ENCODE assay signal across 11 cellular contexts in the genomic region with DNA sequence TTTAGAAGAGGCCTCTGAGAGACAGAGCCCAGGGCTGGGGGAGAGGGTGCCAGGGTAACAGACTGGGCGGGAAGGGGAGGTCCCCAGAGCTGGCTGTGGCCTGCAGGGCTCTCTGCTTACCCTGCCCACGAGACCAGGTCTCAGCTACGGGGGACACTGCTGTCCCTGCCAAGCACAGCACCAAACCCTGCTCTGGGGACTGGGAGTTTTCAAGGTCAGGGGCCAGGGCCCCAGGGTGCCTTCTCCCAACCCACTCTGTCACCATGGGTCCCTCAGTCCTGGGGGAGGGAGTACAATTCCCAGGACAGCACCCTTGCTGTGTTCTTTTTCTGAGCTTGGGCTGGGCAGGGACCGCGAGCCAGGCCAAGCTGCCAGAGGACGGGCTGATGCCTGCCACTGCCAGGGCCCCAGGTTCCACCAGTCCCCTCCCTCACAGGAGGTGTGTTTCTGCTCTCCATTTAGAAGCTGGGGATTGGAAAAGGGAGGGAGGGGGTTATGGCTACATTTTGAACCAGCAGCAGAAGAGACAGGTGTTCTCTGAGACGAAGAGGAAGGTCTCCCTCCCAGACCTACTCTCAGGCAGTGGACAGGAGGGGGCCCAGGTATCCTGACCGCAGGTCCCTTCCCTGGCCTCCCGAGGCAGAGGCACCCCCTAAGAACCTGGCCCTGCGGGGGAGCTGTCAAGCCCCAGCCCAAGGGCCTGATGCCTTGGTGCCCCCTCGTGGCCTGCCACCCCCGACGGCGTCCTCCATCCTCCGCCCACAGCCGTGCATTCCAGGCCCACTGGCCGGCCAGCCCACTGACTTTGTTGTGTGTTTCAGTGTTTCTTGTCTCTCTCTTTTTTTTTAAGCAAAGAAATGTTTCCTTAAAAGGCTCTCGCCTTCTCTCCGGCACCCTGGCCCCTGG.
DNase-seq lines count a peak whose midpoint lies in the region; ATAC-seq and TF ChIP-seq lines count a peak whose summit lies in the region.
"Had no signal": no experiment of that assay in that cellular context is flagged by ENCODE, and none has a peak within 500 bp of the region (broad histone marks: within the 10 kb centered on the region; RNA-seq: fewer than 3 reads in every experiment).

No MANE protein-coding gene starts in this region.

- H3K27me3 Mint-ChIP-seq in activated CD4-positive, alpha-beta T cell treated with anti-CD3 and anti-CD28 coated beads, Interleukin-2, amount 10 ng/mL, durations not matched to agents 24 days and 14 days = peaks cover 2% of the 10 kb centered on the region

- BruUV-seq in Panc1 (replicated peaks; lab: Mats Ljungman, UMichigan) = no TSS peak

- intact Hi-C loops in Panc1 (cut with micrococcal nuclease; ENCODE audit: unreplicated experiment) (no loop called here), thyroid gland (cut with DNase I) (no loop called here)
- intact Hi-C loops in activated CD4-positive, alpha-beta T cell treated with anti-CD3 and anti-CD28 coated beads, Interleukin-2, amount 10 ng/mL, durations not matched to agents 24 days and 14 days (cut with micrococcal nuclease) = no loop called here

- H3K27ac Mint-ChIP-seq in activated CD4-positive, alpha-beta T cell treated with anti-CD3 and anti-CD28 coated beads, Interleukin-2, amount 10 ng/mL, durations not matched to agents 24 days and 14 days = no peak overlapping the region

- no peak overlapping the region for H3K4me3 Mint-ChIP-seq in activated CD4-positive, alpha-beta T cell treated with anti-CD3 and anti-CD28 coated beads, Interleukin-2, amount 10 ng/mL, durations not matched to agents 24 days and 14 days

- no peaks in the 10 kb centered on the region for H4K20me1 ChIP-seq in fibroblast of lung (ENCODE audit: control insufficient read depth, extremely low read depth, insufficient read depth, low read length)

- H3K36me3 ChIP-seq in Panc1 (ENCODE audit: control insufficient read depth, insufficient read depth, low read length) (no peaks in the 10 kb centered on the region), fibroblast of lung (ENCODE audit: control insufficient read depth, insufficient read depth, low read length) (no peaks in the 10 kb centered on the region), mucosa of stomach (ENCODE audit: control insufficient read depth, insufficient read depth, low read length) (no peaks in the 10 kb centered on the region), thyroid gland (no peaks in the 10 kb centered on the region)

- ATAC-seq in Panc1 (peak; percentile 22; the same call in 1 of the 2 replicates), HG02763 (IDR thresholded peaks at IDR 0.05; ENCODE audit: unreplicated experiment) (no peak)

- H3K9me3 Mint-ChIP-seq in activated CD4-positive, alpha-beta T cell treated with anti-CD3 and anti-CD28 coated beads, Interleukin-2, amount 10 ng/mL, durations not matched to agents 24 days and 14 days = no peaks in the 10 kb centered on the region

- H3K9ac ChIP-seq in fibroblast of lung (ENCODE audit: insufficient read depth, low read length) (no peak overlapping the region), mucosa of stomach (ENCODE audit: low read length) (peak overlapping the region; percentile 28)

- H3K4me1 ChIP-seq in Panc1 (ENCODE audit: control insufficient read depth, insufficient read depth, low read length) (no peaks in the 10 kb centered on the region), fibroblast of lung (ENCODE audit: control insufficient read depth, extremely low read depth, insufficient read depth, low read length) (peaks cover 35% of the 10 kb centered on the region), mucosa of stomach (ENCODE audit: control insufficient read depth, insufficient read depth, low read length) (peaks cover 21% of the 10 kb centered on the region), thyroid gland (peaks cover 96 to 100% of the 10 kb centered on the region in 2 donors)

- H2AFZ ChIP-seq in fibroblast of lung (ENCODE audit: low read length) = no peak overlapping the region

- peak in 1 of 2 donors; percentile 55 for TF ChIP-seq POLR2A in thyroid gland (IDR thresholded peaks at IDR 0.05)

- H3K79me2 ChIP-seq in fibroblast of lung (ENCODE audit: control insufficient read depth, insufficient read depth, low read length) = peaks cover 18% of the 10 kb centered on the region

- H3K27ac ChIP-seq in Panc1 (ENCODE audit: low read length) (no peak overlapping the region), fibroblast of lung (ENCODE audit: insufficient read depth, low read length) (peak overlapping the region; percentile 20), thyroid gland (peak overlapping the region; percentile 96 to 99 (median 97))

- no peak for DNase-seq in Panc1 (ENCODE audit: low read depth, low spot score)
- DNase-seq in fibroblast of lung (ENCODE audit: low read depth in 2 of 2) = peak; percentile 26 to 74
- peak; percentile 93 to 95 for DNase-seq in thyroid gland
- DNase-seq in activated CD4-positive, alpha-beta T cell treated with anti-CD3 and anti-CD28 coated beads, Interleukin-2, amount 10 ng/mL, durations not matched to agents 24 days and 14 days = no peak
- no peak for DNase-seq in NCI-H187 (lab: John Stamatoyannopoulos, UW)
- no peak for DNase-seq in effector CD8-positive, alpha-beta T cell (lab: John Stamatoyannopoulos, UW)
- DNase-seq: DND-41; NCI-H2081 treated with DMSO at 0.1 percent for 48 hours; stimulated activated CD4-positive, alpha-beta T cell treated with anti-CD3 and anti-CD28 coated beads, Interleukin-15, amount 100 ng/mL, for 24 hours had no signal

- in situ Hi-C loops in Panc1 (cut with HindIII; ENCODE audit: low pct_unique_long_range_greater_than_20kb, low sequenced_read_pairs) = no loop called here

- H3K36me3 Mint-ChIP-seq in activated CD4-positive, alpha-beta T cell treated with anti-CD3 and anti-CD28 coated beads, Interleukin-2, amount 10 ng/mL, durations not matched to agents 24 days and 14 days (ENCODE audit: low read depth) = no peaks in the 10 kb centered on the region

- H3K4me3 ChIP-seq in Panc1 (ENCODE audit: low read depth in 2 of 2, low read length in 2 of 2) (no peak overlapping the region), fibroblast of lung (replicated peaks in 1 of 4; ENCODE audit: control extremely low read depth in 1 of 4, insufficient read depth in 1 of 4, low read depth in 3 of 4, low read length in 4 of 4) (no peak overlapping the region), mucosa of stomach (ENCODE audit: low read length) (no peak overlapping the region), thyroid gland (replicated peaks in 1 of 3) (no peak overlapping the region)

- H3K9me3 ChIP-seq in Panc1 (ENCODE audit: control insufficient read depth, insufficient read depth, low read depth, low read length) = no peaks in the 10 kb centered on the region
- no peaks in the 10 kb centered on the region for H3K9me3 ChIP-seq in fibroblast of lung (ENCODE audit: control insufficient read depth, insufficient read depth, low read depth, low read length)
- no peaks in the 10 kb centered on the region for H3K9me3 ChIP-seq in mucosa of stomach (ENCODE audit: control insufficient read depth, low read length)
- no peaks in the 10 kb centered on the region for H3K9me3 ChIP-seq in thyroid gland

- no peak overlapping the region for H3K4me2 ChIP-seq in fibroblast of lung (ENCODE audit: extremely low read depth, insufficient read depth, low read length)

- TF ChIP-seq CTCF in Panc1 (IDR thresholded peaks at IDR 0.05) = no peak; the same call in 1 of the 2 replicates
- peak in 1 of 2 donors; percentile 16 for TF ChIP-seq CTCF in fibroblast of lung (conservative IDR thresholded peaks at IDR 0.05 in 1 of 2, IDR thresholded peaks at IDR 0.05 in 1 of 2; ENCODE audit: low read depth in 1 of 2, low read length in 2 of 2)
- TF ChIP-seq CTCF in thyroid gland (IDR thresholded peaks at IDR 0.05) = peak in 5 of 6 experiments; percentile 20 to 65 (median 41)

- H3K27me3 ChIP-seq in Panc1 (ENCODE audit: control insufficient read depth, insufficient read depth, low read length) (peaks cover 5% of the 10 kb centered on the region), fibroblast of lung (ENCODE audit: control insufficient read depth, insufficient read depth, low read length) (no peaks in the 10 kb centered on the region), mucosa of stomach (ENCODE audit: control insufficient read depth, insufficient read depth, low read length) (no peaks in the 10 kb centered on the region), thyroid gland (no peaks in the 10 kb centered on the region)

- CTCF ChIA-PET in Panc1 (lab: Charles Lee) = no interaction called here

- no peaks in the 10 kb centered on the region for H3K4me1 Mint-ChIP-seq in activated CD4-positive, alpha-beta T cell treated with anti-CD3 and anti-CD28 coated beads, Interleukin-2, amount 10 ng/mL, durations not matched to agents 24 days and 14 days

- 22 to 26% methylated on average over 12 to 18 of the region's 19 CpGs for WGBS in thyroid gland, 2 donors

- POLR2A ChIA-PET in Panc1 (lab: Charles Lee) = no interaction called here

Comparison
In these comparisons a context has a peak if more than half of its experiments do, and no peak if none do; other contexts are left out.
1. DNase-seq: peak in fibroblast of lung (2 of 2) and thyroid gland (2 of 2); none in Panc1 (single experiment), activated CD4-positive, alpha-beta T cell treated with anti-CD3 and anti-CD28 coated beads, Interleukin-2, amount 10 ng/mL, durations not matched to agents 24 days and 14 days (single experiment), NCI-H187 (0 of 2) and effector CD8-positive, alpha-beta T cell (single experiment).